28 cellular contexts compared by ENCODE assay signal in genomic region chr2:204897561-204897960, GRCh38.
DNase-seq lines count a peak whose midpoint lies in the region; ATAC-seq and TF ChIP-seq lines count a peak whose summit lies in the region.
"Had no signal": no experiment of that assay in that cellular context is flagged by ENCODE, and none has a peak within 500 bp of the region (broad histone marks: within the 10 kb centered on the region; RNA-seq: fewer than 3 reads in every experiment).

No MANE protein-coding gene starts in this region.

- H4K20me1 ChIP-seq in smooth muscle cell (ENCODE audit: low read depth), result no peaks in the 10 kb centered on the region
- H4K20me1 ChIP-seq: BLaER1 treated with 17β-estradiol and CSF1 and Interleukin-3, amounts not matched to agents 10 nM and 100 nM had no signal

- peaks cover 9% of the 10 kb centered on the region for H3K4me1 ChIP-seq in ectodermal cell (ENCODE audit: control insufficient read depth, insufficient read depth, low read length)
- H3K4me1 ChIP-seq in smooth muscle cell (ENCODE audit: low read depth), result peaks cover 17% of the 10 kb centered on the region
- H3K4me1 ChIP-seq: Peyer's patch had no signal

- H3K9me3 ChIP-seq in ectodermal cell (ENCODE audit: control insufficient read depth, low read length) (no peaks in the 10 kb centered on the region), smooth muscle cell (replicated peaks; ENCODE audit: low read depth) (no peaks in the 10 kb centered on the region)
- H3K9me3 ChIP-seq: HAP-1, Peyer's patch had no signal

- no peaks in the 10 kb centered on the region for H3F3A ChIP-seq in smooth muscle cell (ENCODE audit: low read depth)

- DNase-seq in SW480 (ENCODE audit: low spot score), result peak; percentile 30
- peak; percentile 13 for DNase-seq in myocyte (ENCODE audit: low read depth)
- no peak for DNase-seq in smooth muscle cell (lab: John Stamatoyannopoulos, UW; ENCODE audit: unreplicated experiment)
- no peak for DNase-seq in NCI-H1417 treated with DMSO at 0.1 percent for 48 hours (lab: John Stamatoyannopoulos, UW)
- no peak for DNase-seq in activated gamma-delta T cell (lab: John Stamatoyannopoulos, UW)
- DNase-seq: AML-193; CD4-positive, alpha-beta memory T cell; COR-L47; DMS 273 treated with DMSO at 0.1 percent for 48 hours; DMS79; EL; GDM1; GOT3; HFFc6; KBM-7; MV-4-11; NCI-H1105; NCI-H146; NCI-H1930; NCI-H446; NCI-H524 treated with DMSO at 0.1 percent for 48 hours; Peyer's patch; SHP77 treated with DMSO at 0.1 percent for 48 hours had no signal

- H3K4me3 ChIP-seq in ectodermal cell (ENCODE audit: insufficient read depth, low read depth, low read length) (no peak overlapping the region), smooth muscle cell (no peak overlapping the region)
- H3K4me3 ChIP-seq: A549; BLaER1 treated with 17β-estradiol and CSF1 and Interleukin-3, amounts not matched to agents 10 nM and 100 nM; HAP-1; Peyer's patch had no signal

- H3K27me3 ChIP-seq in ectodermal cell (ENCODE audit: control insufficient read depth, insufficient read depth, low read length, poor library complexity, severe bottlenecking), result no peaks in the 10 kb centered on the region
- no peaks in the 10 kb centered on the region for H3K27me3 ChIP-seq in smooth muscle cell (ENCODE audit: low read depth)
- H3K27me3 ChIP-seq: BLaER1 treated with 17β-estradiol and CSF1 and Interleukin-3, amounts not matched to agents 10 nM and 100 nM; Peyer's patch had no signal

- H3K9ac ChIP-seq in smooth muscle cell (ENCODE audit: low read depth), result no peak overlapping the region
- H3K9ac ChIP-seq: BLaER1 treated with 17β-estradiol and CSF1 and Interleukin-3, amounts not matched to agents 10 nM and 100 nM had no signal

- no peaks in the 10 kb centered on the region for H3K79me2 ChIP-seq in smooth muscle cell (ENCODE audit: low read depth)

- H3K36me3 ChIP-seq in ectodermal cell (ENCODE audit: control insufficient read depth, insufficient read depth, low read length), result no peaks in the 10 kb centered on the region
- no peaks in the 10 kb centered on the region for H3K36me3 ChIP-seq in smooth muscle cell (ENCODE audit: low read depth)
- H3K36me3 ChIP-seq: BLaER1 treated with 17β-estradiol and CSF1 and Interleukin-3, amounts not matched to agents 10 nM and 100 nM; HAP-1; Peyer's patch had no signal

- no peak for ATAC-seq in esophagus mucosa
- ATAC-seq: A549 had no signal

- H3K27ac ChIP-seq in ectodermal cell (ENCODE audit: insufficient read depth, low read depth, low read length, poor library complexity, severe bottlenecking), result peak overlapping the region; percentile 9
- no peak overlapping the region for H3K27ac ChIP-seq in smooth muscle cell (ENCODE audit: low read depth)
- H3K27ac ChIP-seq: A549; BLaER1 treated with 17β-estradiol and CSF1 and Interleukin-3, amounts not matched to agents 10 nM and 100 nM; Peyer's patch had no signal

- no peak for TF ChIP-seq CTCF in smooth muscle cell (IDR thresholded peaks at IDR 0.05; ENCODE audit: borderline replicate concordance, insufficient read depth, poor library complexity, severe bottlenecking)

- H3K4me2 ChIP-seq in smooth muscle cell, result peak overlapping the region; percentile 25
- H3K4me2 ChIP-seq: A549; BLaER1 treated with 17β-estradiol and CSF1 and Interleukin-3, amounts not matched to agents 10 nM and 100 nM had no signal

- WGBS in ectodermal cell, 2 experiments, result 83% methylated on average over 1 of the region's 1 CpG; no CpG with 5 or more reads in 1 of the 2 experiments
- 56% methylated on average over 1 of the region's 1 CpG for WGBS in smooth muscle cell (ENCODE audit: low lambda C conversion rate)

- H2AFZ ChIP-seq in smooth muscle cell (ENCODE audit: low read depth), result no peak overlapping the region

Comparison
In these comparisons a context has a peak if more than half of its experiments do, and no peak if none do; other contexts are left out.
1. DNase-seq: peak in SW480 (single experiment) and myocyte (single experiment); none in smooth muscle cell (single experiment), NCI-H1417 treated with DMSO at 0.1 percent for 48 hours (single experiment) and activated gamma-delta T cell (single experiment).